27 cellular contexts compared by ENCODE assay signal in the genomic region with DNA sequence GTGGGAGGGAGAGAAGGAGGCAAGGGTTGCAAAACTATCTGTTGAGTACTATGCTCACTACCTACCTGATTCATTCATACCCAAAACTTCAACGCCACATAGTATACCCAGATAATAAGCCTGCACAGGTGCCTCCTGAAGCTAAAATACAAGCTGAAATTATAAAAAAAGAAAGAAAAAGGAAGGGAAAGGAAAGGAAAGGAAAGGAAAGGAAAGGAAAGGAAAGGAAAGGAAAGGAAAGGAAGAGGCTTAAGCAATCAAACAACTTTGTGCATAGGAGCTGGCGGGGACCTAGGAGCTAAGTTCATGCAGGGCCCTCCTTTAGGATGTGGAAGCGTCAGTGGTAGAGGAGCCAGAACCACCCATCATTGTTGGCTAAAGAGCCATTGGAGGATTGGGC.
DNase-seq lines count a peak whose midpoint lies in the region; TF ChIP-seq lines count a peak whose summit lies in the region.
"Had no signal": no experiment of that assay in that cellular context is flagged by ENCODE, and none has a peak within 500 bp of the region (broad histone marks: within the 10 kb centered on the region; RNA-seq: fewer than 3 reads in every experiment).

No MANE protein-coding gene starts in this region.

- TF ChIP-seq CTCF in HEK293 (tag by site-specific recombination; IDR thresholded peaks at IDR 0.05): no peak

- H3K9me3 ChIP-seq in HEK293 (ENCODE audit: control insufficient read depth, insufficient read depth, low read depth, low read length): no peaks in the 10 kb centered on the region
- H3K9me3 ChIP-seq: Caco-2 had no signal

- no peak for DNase-seq in NCI-H2107 (lab: John Stamatoyannopoulos, UW)
- DNase-seq: 8988T; ACHN; AML-193; BE2C; C1 segment of cervical spinal cord; Caco-2; Calu3; CD4-positive, alpha-beta memory T cell; CD4-positive, alpha-beta T cell; CD4-positive, CD25-positive, alpha-beta regulatory T cell; CD8-positive, alpha-beta memory T cell; CD8-positive, alpha-beta T cell; COR-L47; DMS 273 treated with DMSO at 0.1 percent for 48 hours; DMS153; DMS53; DMS79; DMS79 treated with DMSO at 0.1 percent for 48 hours; DND-41; EL had no signal

- H3K4me1 ChIP-seq in HEK293 (ENCODE audit: control insufficient read depth, insufficient read depth, low read length): peaks cover 5% of the 10 kb centered on the region; the same call in 1 of the 2 replicates
- H3K4me1 ChIP-seq: A549, BE2C, Caco-2 had no signal

- no peak overlapping the region for H3K4me3 ChIP-seq in HEK293 (ENCODE audit: low read depth, low read length)
- H3K4me3 ChIP-seq: A549; BLaER1; BLaER1 treated with 17β-estradiol and CSF1 and Interleukin-3, amounts not matched to agents 10 nM and 100 nM had no signal

- H3K27ac ChIP-seq in HEK293 (ENCODE audit: extremely low read depth, low read depth, low read length): no peak overlapping the region
- H3K27ac ChIP-seq: 22Rv1; A549; BLaER1; BLaER1 treated with 17β-estradiol and CSF1 and Interleukin-3, amounts not matched to agents 10 nM and 100 nM; C4-2B had no signal

- POLR2A ChIA-PET in HEK293 (lab: Yijun Ruan, JAX): no interaction called here

- CTCF ChIA-PET in HEK293 (lab: Yijun Ruan, JAX): no interaction called here

- H3K36me3 ChIP-seq in HEK293 (ENCODE audit: control insufficient read depth in 2 of 2, insufficient read depth in 1 of 2, low read length in 2 of 2): no peaks in the 10 kb centered on the region
- H3K36me3 ChIP-seq: BE2C, BLaER1 had no signal

TF ChIP-seq in HEK293, 187 proteins besides CTCF, POLR2A, EP300 and RAD21:
- TF ChIP-seq KLF16 (tag by site-specific recombination; IDR thresholded peaks at IDR 0.05): no peak
- TF ChIP-seq PRDM1 (tag by site-specific recombination; IDR thresholded peaks at IDR 0.05): peak; percentile 95
TF ChIP-seq in HEK293: peak in this region for 1.
